Comparison of ENCODE assay signal across 15 cellular contexts in genomic region chr6:15213838-15214398, GRCh38. TPM values are rescaled to one million over a fixed set of nuclear protein-coding genes. Genes with fewer than 3 reads are reported as not detected.
DNase-seq lines count a peak whose midpoint lies in the region; ATAC-seq and TF ChIP-seq lines count a peak whose summit lies in the region.
"Had no signal": no experiment of that assay in that cellular context is flagged by ENCODE, and none has a peak within 500 bp of the region (broad histone marks: within the 10 kb centered on the region; RNA-seq: fewer than 3 reads in every experiment).

No MANE protein-coding gene starts in this region.

- H3K9me3 Mint-ChIP-seq in stimulated activated naive CD8-positive, alpha-beta T cell treated with anti-CD3 and anti-CD28 coated beads, Interleukin-15, Interleukin-2, amounts not matched to agents 100 ng/mL and 50 ng/mL, for 24 hours, result no peaks in the 10 kb centered on the region
- H3K9me3 Mint-ChIP-seq in WTC11, result peaks cover 10% of the 10 kb centered on the region
- H3K9me3 Mint-ChIP-seq: CD4-positive, alpha-beta memory T cell; HFFc6 had no signal

- POLR2A ChIA-PET in WTC11 (lab: Charles Lee), result no interaction called here

- CTCF ChIA-PET in WTC11 (lab: Charles Lee), result no interaction called here

- H3K9me3 ChIP-seq in osteoblast (ENCODE audit: low read depth, low read length), result no peaks in the 10 kb centered on the region
- H3K9me3 ChIP-seq: Caco-2 had no signal

- no peak overlapping the region for H3K4me3 ChIP-seq in osteoblast (ENCODE audit: insufficient read depth, low read length)
- H3K4me3 ChIP-seq: BLaER1 treated with 17β-estradiol and CSF1 and Interleukin-3, amounts not matched to agents 10 nM and 100 nM; K562 had no signal

- no peaks in the 10 kb centered on the region for H3K27me3 Mint-ChIP-seq in stimulated activated naive CD8-positive, alpha-beta T cell treated with anti-CD3 and anti-CD28 coated beads, Interleukin-15, Interleukin-2, amounts not matched to agents 100 ng/mL and 50 ng/mL, for 24 hours
- no peaks in the 10 kb centered on the region for H3K27me3 Mint-ChIP-seq in WTC11 (ENCODE audit: low read depth)

- TF ChIP-seq CTCF in WTC11 (IDR thresholded peaks at IDR 0.05) (no peak), osteoblast (IDR thresholded peaks at IDR 0.05; ENCODE audit: extremely low read depth, low read depth, low read length) (no peak)

- no peak for DNase-seq in stimulated activated naive CD8-positive, alpha-beta T cell treated with anti-CD3 and anti-CD28 coated beads, Interleukin-15, Interleukin-2, amounts not matched to agents 100 U/mL and 50 U/mL, for 24 hours
- DNase-seq in WTC11 (ENCODE audit: low spot score) (no peak), osteoblast (ENCODE audit: insufficient read length, low spot score, missing footprints) (peak; percentile 63), NCI-H345 (lab: John Stamatoyannopoulos, UW) (no peak), ecto neural progenitor cell (ENCODE audit: low spot score) (no peak)
- DNase-seq: 8988T; Caco-2; CD4-positive, alpha-beta memory T cell; HCEC 1CT; HFFc6 had no signal

- no peak overlapping the region for H3K4me2 ChIP-seq in osteoblast (ENCODE audit: insufficient read depth, low read length)
- H3K4me2 ChIP-seq: BLaER1 treated with 17β-estradiol and CSF1 and Interleukin-3, amounts not matched to agents 10 nM and 100 nM had no signal

- no peaks in the 10 kb centered on the region for H3K4me1 ChIP-seq in osteoblast (ENCODE audit: insufficient read depth, low read length)

- no peaks in the 10 kb centered on the region for H3K79me2 ChIP-seq in osteoblast (ENCODE audit: insufficient read depth, low read length)

- peak overlapping the region; percentile 8 for H3K27ac Mint-ChIP-seq in stimulated activated naive CD8-positive, alpha-beta T cell treated with anti-CD3 and anti-CD28 coated beads, Interleukin-15, Interleukin-2, amounts not matched to agents 100 ng/mL and 50 ng/mL, for 24 hours
- 0 out of 2 replicates have a peak overlapping the region, but pooled peaks have one; percentile 7 for H3K27ac Mint-ChIP-seq in WTC11
- H3K27ac Mint-ChIP-seq: HFFc6 had no signal

- no peaks in the 10 kb centered on the region for H4K20me1 ChIP-seq in osteoblast (ENCODE audit: insufficient read depth, low read length)
- H4K20me1 ChIP-seq: BLaER1 treated with 17β-estradiol and CSF1 and Interleukin-3, amounts not matched to agents 10 nM and 100 nM had no signal

- H3K36me3 ChIP-seq in osteoblast (ENCODE audit: insufficient read depth, low read length), result no peaks in the 10 kb centered on the region
- H3K36me3 ChIP-seq: BLaER1 treated with 17β-estradiol and CSF1 and Interleukin-3, amounts not matched to agents 10 nM and 100 nM had no signal

- no peaks in the 10 kb centered on the region for H3K36me3 Mint-ChIP-seq in stimulated activated naive CD8-positive, alpha-beta T cell treated with anti-CD3 and anti-CD28 coated beads, Interleukin-15, Interleukin-2, amounts not matched to agents 100 ng/mL and 50 ng/mL, for 24 hours (ENCODE audit: low read depth)
- no peaks in the 10 kb centered on the region for H3K36me3 Mint-ChIP-seq in WTC11
- H3K36me3 Mint-ChIP-seq: CD4-positive, alpha-beta memory T cell had no signal

- H3K27me3 ChIP-seq in osteoblast (ENCODE audit: insufficient read depth, low read length), result no peaks in the 10 kb centered on the region
- H3K27me3 ChIP-seq: BLaER1 treated with 17β-estradiol and CSF1 and Interleukin-3, amounts not matched to agents 10 nM and 100 nM had no signal

- H3K27ac ChIP-seq in osteoblast (ENCODE audit: low read depth, low read length), result no peak overlapping the region
- H3K27ac ChIP-seq: BLaER1 treated with 17β-estradiol and CSF1 and Interleukin-3, amounts not matched to agents 10 nM and 100 nM; HL-60 had no signal

- H3K4me3 Mint-ChIP-seq in stimulated activated naive CD8-positive, alpha-beta T cell treated with anti-CD3 and anti-CD28 coated beads, Interleukin-15, Interleukin-2, amounts not matched to agents 100 ng/mL and 50 ng/mL, for 24 hours, result no peak overlapping the region
- no peak overlapping the region for H3K4me3 Mint-ChIP-seq in WTC11
- H3K4me3 Mint-ChIP-seq: CD4-positive, alpha-beta memory T cell; HFFc6 had no signal

- no peak overlapping the region for H2AFZ ChIP-seq in osteoblast (ENCODE audit: low read length)

- no peak for ATAC-seq in stimulated activated naive CD8-positive, alpha-beta T cell treated with anti-CD3 and anti-CD28 coated beads, Interleukin-15, Interleukin-2, amounts not matched to agents 100 U/mL and 50 U/mL, for 24 hours
- ATAC-seq in WTC11 (no peak), GM19035 (IDR thresholded peaks at IDR 0.05; ENCODE audit: unreplicated experiment) (no peak)
- ATAC-seq: K562 had no signal

- peaks cover 7% of the 10 kb centered on the region for H3K4me1 Mint-ChIP-seq in stimulated activated naive CD8-positive, alpha-beta T cell treated with anti-CD3 and anti-CD28 coated beads, Interleukin-15, Interleukin-2, amounts not matched to agents 100 ng/mL and 50 ng/mL, for 24 hours (ENCODE audit: low read depth)
- peaks cover 33% of the 10 kb centered on the region for H3K4me1 Mint-ChIP-seq in WTC11
- H3K4me1 Mint-ChIP-seq: CD4-positive, alpha-beta memory T cell had no signal

TF ChIP-seq in WTC11, 78 proteins besides CTCF, POLR2A, EP300 and RAD21:
- TF ChIP-seq TEAD1 (CRISPR knock-in tag; IDR thresholded peaks at IDR 0.05) (no peak), FOXP1 (CRISPR knock-in tag; IDR thresholded peaks at IDR 0.05; ENCODE audit: borderline replicate concordance) (no peak), GRHL2 (CRISPR knock-in tag; IDR thresholded peaks at IDR 0.05; ENCODE audit: insufficient replicate concordance, severe bottlenecking) (no peak), EMX1 (CRISPR knock-in tag; IDR thresholded peaks at IDR 0.05) (no peak), AFF4 (CRISPR knock-in tag; IDR thresholded peaks at IDR 0.05; ENCODE audit: borderline replicate concordance) (no peak), MYBL2 (CRISPR knock-in tag; IDR thresholded peaks at IDR 0.05) (no peak), GABPB1 (CRISPR knock-in tag; IDR thresholded peaks at IDR 0.05) (no peak), NFATC4 (CRISPR knock-in tag; IDR thresholded peaks at IDR 0.05) (no peak), NFE2L1 (CRISPR knock-in tag; IDR thresholded peaks at IDR 0.05) (no peak)

RNA-seq across cellular contexts. Expression of gene JARID2, which starts 32.0 kb away (rescaled TPM):
- total RNA-seq in WTC11 (2021), result 166 to 180 TPM (median 167 TPM) in 3 replicates
- total RNA-seq in osteoblast, result 8.5 and 10.5 TPM in 2 replicates

Comparison
In these comparisons a context has a peak if more than half of its experiments do, and no peak if none do; other contexts are left out.
1. RNA of gene JARID2, which starts 32.0 kb away (total RNA-seq): 166 to 180 TPM in WTC11; 8.5 to 10.5 TPM in osteoblast; every median in the first group is over 10 times any median in the second.